Comparison of ENCODE assay signal across 28 cellular contexts in genomic region chr4:169971456-169972015, GRCh38. TPM values are rescaled to one million over a fixed set of nuclear protein-coding genes. Genes with fewer than 3 reads are reported as not detected.
DNase-seq lines count a peak whose midpoint lies in the region; ATAC-seq and TF ChIP-seq lines count a peak whose summit lies in the region.
"Had no signal": no experiment of that assay in that cellular context is flagged by ENCODE, and none has a peak within 500 bp of the region (broad histone marks: within the 10 kb centered on the region; RNA-seq: fewer than 3 reads in every experiment).

No MANE protein-coding gene starts in this region.

- no peak for TF ChIP-seq CTCF in mammary epithelial cell (conservative IDR thresholded peaks at IDR 0.05 in 1 of 2, IDR thresholded peaks at IDR 0.05 in 1 of 2; ENCODE audit: extremely low read depth in 1 of 2, insufficient read depth in 1 of 2, low read depth in 1 of 2, low read length in 2 of 2)
- TF ChIP-seq CTCF in retinal pigment epithelial cell (conservative IDR thresholded peaks at IDR 0.05; ENCODE audit: low read depth, low read length) = no peak

- intact Hi-C loops in mammary epithelial cell (cut with micrococcal nuclease) = no loop called here

- H3K4me3 ChIP-seq in mammary epithelial cell (replicated peaks in 1 of 3; ENCODE audit: insufficient read depth in 1 of 3, low read depth in 2 of 3, low read length in 3 of 3) (no peak overlapping the region), retinal pigment epithelial cell (ENCODE audit: low read length) (no peak overlapping the region)
- H3K4me3 ChIP-seq: BLaER1 treated with 17β-estradiol and CSF1 and Interleukin-3, amounts not matched to agents 10 nM and 100 nM; gastroesophageal sphincter; lung; smooth muscle cell; vagina had no signal

- 53% methylated on average over 9 of the region's 9 CpGs for WGBS in mammary epithelial cell (ENCODE audit: low coverage, missing lambda C conversion rate)

- H3K36me3 ChIP-seq in mammary epithelial cell (ENCODE audit: insufficient read depth, low read length) = no peaks in the 10 kb centered on the region
- H3K36me3 ChIP-seq: BLaER1 treated with 17β-estradiol and CSF1 and Interleukin-3, amounts not matched to agents 10 nM and 100 nM; gastroesophageal sphincter; vagina had no signal

- no peak overlapping the region for H3K9ac ChIP-seq in mammary epithelial cell (ENCODE audit: insufficient read depth, low read length)
- H3K9ac ChIP-seq: BLaER1 treated with 17β-estradiol and CSF1 and Interleukin-3, amounts not matched to agents 10 nM and 100 nM had no signal

- peaks cover 12% of the 10 kb centered on the region for H3K27me3 Mint-ChIP-seq in activated T-cell treated with anti-CD3 and anti-CD28 coated beads, Interleukin-2, amount 50 U/mL, for 4 hours (ENCODE audit: low read depth)
- peaks cover 12 to 16% of the 10 kb centered on the region in 2 donors for H3K27me3 Mint-ChIP-seq in T-cell

- no peaks in the 10 kb centered on the region for H3K9me3 ChIP-seq in mammary epithelial cell (replicated peaks; ENCODE audit: insufficient read depth, low read length)
- H3K9me3 ChIP-seq: gastroesophageal sphincter, vagina had no signal

- POLR2A ChIA-PET in T-cell (lab: Charles Lee) = no interaction called here

- no peak overlapping the region for H3K27ac ChIP-seq in mammary epithelial cell (ENCODE audit: insufficient read depth, low read depth, low read length)
- peak overlapping the region; percentile 50 for H3K27ac ChIP-seq in layer of hippocampus (ENCODE audit: low read depth, low read length)
- H3K27ac ChIP-seq: BLaER1 treated with 17β-estradiol and CSF1 and Interleukin-3, amounts not matched to agents 10 nM and 100 nM; gastroesophageal sphincter; vagina had no signal

- no peaks in the 10 kb centered on the region for H3K9me3 Mint-ChIP-seq in activated T-cell treated with anti-CD3 and anti-CD28 coated beads, Interleukin-2, amount 50 U/mL, for 4 hours
- peaks cover 0 to 7% (median 0%) of the 10 kb centered on the region in 3 donors for H3K9me3 Mint-ChIP-seq in T-cell
- H3K9me3 Mint-ChIP-seq: activated CD4-positive, alpha-beta T cell treated with anti-CD3 and anti-CD28 coated beads, Interleukin-2, amount 10 ng/mL, durations not matched to agents 24 days and 14 days; activated naive CD4-positive, alpha-beta T cell treated with anti-CD3 and anti-CD28 coated beads, Interleukin-2, amount 10 ng/mL, durations not matched to agents 7 days and 5 days; activated T-cell treated with anti-CD3 and anti-CD28 coated beads, Interleukin-2, amount 50 U/mL, for 72 hours had no signal

- no peaks in the 10 kb centered on the region for H3K4me1 ChIP-seq in mammary epithelial cell (ENCODE audit: insufficient read depth, low read length)
- H3K4me1 ChIP-seq: BLaER1 treated with 17β-estradiol and CSF1 and Interleukin-3, amounts not matched to agents 10 nM and 100 nM; gastroesophageal sphincter; vagina had no signal

- no peaks in the 10 kb centered on the region for H3K36me3 Mint-ChIP-seq in activated T-cell treated with anti-CD3 and anti-CD28 coated beads, Interleukin-2, amount 50 U/mL, for 4 hours (ENCODE audit: insufficient read depth)
- no peaks in the 10 kb centered on the region for H3K36me3 Mint-ChIP-seq in T-cell
- H3K36me3 Mint-ChIP-seq: activated naive CD4-positive, alpha-beta T cell treated with anti-CD3 and anti-CD28 coated beads, Interleukin-2, amount 10 ng/mL, durations not matched to agents 7 days and 5 days had no signal

- no TSS peak for BruUV-seq in mammary epithelial cell (replicated peaks; lab: Mats Ljungman, UMichigan)

- CTCF ChIA-PET in mammary epithelial cell (lab: Charles Lee; ENCODE audit: low non-redundant PET) (no interaction called here), T-cell (lab: Charles Lee) (no interaction called here)

- in situ Hi-C loops in mammary epithelial cell (cut with MboI; ENCODE audit: low sequenced_read_pairs in 2 of 2) = no loop called here

- dilution Hi-C loops in mammary epithelial cell (cut with HindIII; ENCODE audit: low sequenced_read_pairs) = no loop called here

- H2AFZ ChIP-seq in mammary epithelial cell (ENCODE audit: low read depth, low read length) = no peak overlapping the region

- H3K4me2 ChIP-seq in mammary epithelial cell (ENCODE audit: insufficient read depth, low read depth, low read length) = no peak overlapping the region
- H3K4me2 ChIP-seq: BLaER1 treated with 17β-estradiol and CSF1 and Interleukin-3, amounts not matched to agents 10 nM and 100 nM; smooth muscle cell had no signal

- H3K4me1 Mint-ChIP-seq in activated T-cell treated with anti-CD3 and anti-CD28 coated beads, Interleukin-2, amount 50 U/mL, for 4 hours (ENCODE audit: low read depth) = no peaks in the 10 kb centered on the region
- H3K4me1 Mint-ChIP-seq in T-cell = no peaks in the 10 kb centered on the region
- H3K4me1 Mint-ChIP-seq: activated CD4-positive, alpha-beta T cell treated with anti-CD3 and anti-CD28 coated beads, Interleukin-2, amount 10 ng/mL, durations not matched to agents 24 days and 14 days; activated naive CD4-positive, alpha-beta T cell treated with anti-CD3 and anti-CD28 coated beads, Interleukin-2, amount 10 ng/mL, durations not matched to agents 7 days and 5 days had no signal

- H3K79me2 ChIP-seq in mammary epithelial cell (ENCODE audit: insufficient read depth, low read length) = no peaks in the 10 kb centered on the region

- no peaks in the 10 kb centered on the region for H3K27me3 ChIP-seq in mammary epithelial cell (ENCODE audit: insufficient read depth, low read length)
- H3K27me3 ChIP-seq in layer of hippocampus (ENCODE audit: control insufficient read depth, insufficient read depth, low read length) = no peaks in the 10 kb centered on the region
- H3K27me3 ChIP-seq: vagina had no signal

- no peak overlapping the region for H3K27ac Mint-ChIP-seq in T-cell
- H3K27ac Mint-ChIP-seq: activated CD4-positive, alpha-beta T cell treated with anti-CD3 and anti-CD28 coated beads, Interleukin-2, amount 10 ng/mL, durations not matched to agents 24 days and 14 days; activated naive CD4-positive, alpha-beta T cell treated with anti-CD3 and anti-CD28 coated beads, Interleukin-2, amount 10 ng/mL, durations not matched to agents 7 days and 5 days; activated T-cell treated with anti-CD3 and anti-CD28 coated beads, Interleukin-2, amount 50 U/mL, for 72 hours had no signal

- H3K4me3 Mint-ChIP-seq in activated T-cell treated with anti-CD3 and anti-CD28 coated beads, Interleukin-2, amount 50 U/mL, for 4 hours = no peak overlapping the region
- no peak overlapping the region for H3K4me3 Mint-ChIP-seq in T-cell
- H3K4me3 Mint-ChIP-seq: activated CD4-positive, alpha-beta T cell treated with anti-CD3 and anti-CD28 coated beads, Interleukin-2, amount 10 ng/mL, durations not matched to agents 24 days and 14 days; activated naive CD4-positive, alpha-beta T cell treated with anti-CD3 and anti-CD28 coated beads, Interleukin-2, amount 10 ng/mL, durations not matched to agents 7 days and 5 days; activated T-cell treated with anti-CD3 and anti-CD28 coated beads, Interleukin-2, amount 50 U/mL, for 72 hours had no signal

- DNase-seq in GM03348 (ENCODE audit: low spot score) (peak; percentile 40), mammary epithelial cell (peak; percentile 19), retinal pigment epithelial cell (ENCODE audit: low read depth) (peak; percentile 93), DMS79 treated with DMSO at 0.1 percent for 48 hours (lab: John Stamatoyannopoulos, UW) (no peak), T-cell (no peak)
- no peak for DNase-seq in activated T-cell treated with anti-CD3 and anti-CD28 coated beads, Interleukin-2, amount 50 U/mL, for 4 hours
- no peak for DNase-seq in central memory CD4-positive, alpha-beta T cell
- DNase-seq: ACHN; activated CD4-positive, alpha-beta T cell treated with anti-CD3 and anti-CD28 coated beads, Interleukin-2, amount 10 ng/mL, durations not matched to agents 24 days and 14 days; activated naive CD4-positive, alpha-beta T cell treated with anti-CD3 and anti-CD28 coated beads, Interleukin-2, amount 10 ng/mL, durations not matched to agents 7 days and 5 days; activated T-cell treated with anti-CD3 and anti-CD28 coated beads, Interleukin-2, amount 50 U/mL, for 72 hours; amniotic stem cell; DND-41; effector memory CD4-positive, alpha-beta T cell; kidney; NCI-H1048; NCI-H187; NCI-H526; RPMI8226; stimulated activated CD4-positive, alpha-beta T cell treated with anti-CD3 and anti-CD28 coated beads, Interleukin-2, amount 100 ng/mL, for 24 hours had no signal

- no peaks in the 10 kb centered on the region for H4K20me1 ChIP-seq in mammary epithelial cell (ENCODE audit: insufficient read depth, low read length)
- H4K20me1 ChIP-seq: BLaER1 treated with 17β-estradiol and CSF1 and Interleukin-3, amounts not matched to agents 10 nM and 100 nM had no signal

- no peak for ATAC-seq in activated T-cell treated with anti-CD3 and anti-CD28 coated beads, Interleukin-2, amount 50 U/mL, for 4 hours
- ATAC-seq in T-cell (replicated peaks in 1 of 4) = no peak
- ATAC-seq: activated T-cell treated with anti-CD3 and anti-CD28 coated beads, Interleukin-2, amount 50 U/mL, for 72 hours; esophagus mucosa; gastroesophageal sphincter; HCT116 had no signal

RNA-seq across cellular contexts. Expression of gene MFAP3L, which starts 54.7 kb away (rescaled TPM):
- 10 to 100 TPM in 1 of 2 donors, 1 to 10 TPM in 1; 6.4 to 53.8 TPM for total RNA-seq in mammary epithelial cell
- 4.1 TPM for polyA plus RNA-seq in mammary epithelial cell
- polyA minus RNA-seq in mammary epithelial cell = 3.3 TPM
- total RNA-seq in activated T-cell treated with anti-CD3 and anti-CD28 coated beads, Interleukin-2, amount 50 U/mL, for 4 hours = 1 to 10 TPM; 1.1 to 1.4 (median 1.4) TPM
- total RNA-seq in T-cell = 1 to 10 TPM in 2 of 5 donors, under 1 TPM in 3; 0.75 to 1.7 (median 0.90) TPM

Comparison
In these comparisons a context has a peak if more than half of its experiments do, and no peak if none do; other contexts are left out.
1. DNase-seq: peak in GM03348 (single experiment), mammary epithelial cell (single experiment) and retinal pigment epithelial cell (single experiment); none in DMS79 treated with DMSO at 0.1 percent for 48 hours (single experiment), activated T-cell treated with anti-CD3 and anti-CD28 coated beads, Interleukin-2, amount 50 U/mL, for 4 hours (single experiment), T-cell (0 of 34) and central memory CD4-positive, alpha-beta T cell (single experiment).